ENCODE assay signal across 22 cellular contexts in the genomic region with DNA sequence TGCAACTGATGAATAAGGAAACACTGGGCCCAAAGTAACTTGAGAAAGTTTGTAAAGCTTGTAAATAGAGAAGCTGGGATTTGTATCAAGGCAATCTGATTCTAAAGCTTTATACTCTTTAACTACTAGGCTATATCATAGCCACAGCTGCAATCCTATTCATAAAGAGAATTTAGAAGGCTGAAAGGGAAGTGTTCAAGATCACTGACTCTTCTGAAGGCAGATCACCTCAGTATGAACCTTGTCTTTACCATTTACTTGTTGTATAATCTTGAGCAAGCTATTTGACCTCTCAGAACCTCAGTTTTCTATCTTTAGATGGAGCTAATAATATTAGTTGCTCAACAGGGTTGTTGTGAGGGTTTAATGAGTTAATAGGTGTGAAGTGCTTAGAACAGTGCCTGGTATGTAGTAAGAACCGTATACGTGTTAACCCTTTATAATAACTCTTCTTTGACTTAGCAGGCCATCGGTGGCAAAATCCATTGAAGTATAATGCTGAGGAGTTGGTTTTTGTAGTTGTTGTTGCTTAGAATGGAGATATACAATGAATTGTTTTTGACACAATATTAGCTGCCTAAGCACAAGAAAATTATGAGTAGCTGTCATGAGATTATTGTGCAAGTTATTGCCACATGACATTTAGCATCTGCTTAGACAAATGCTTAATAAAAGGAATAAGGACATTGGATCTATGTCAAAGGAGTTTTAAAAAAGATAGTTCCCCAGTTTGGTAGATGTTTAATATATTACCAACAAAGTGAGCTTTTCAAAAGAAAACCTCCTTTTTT.
DNase-seq lines count a peak whose midpoint lies in the region; ATAC-seq and TF ChIP-seq lines count a peak whose summit lies in the region.
"Had no signal": no experiment of that assay in that cellular context is flagged by ENCODE, and none has a peak within 500 bp of the region (broad histone marks: within the 10 kb centered on the region; RNA-seq: fewer than 3 reads in every experiment).

No MANE protein-coding gene starts in this region.

- no peak for TF ChIP-seq POLR2A in gastroesophageal sphincter (IDR thresholded peaks at IDR 0.05)

- no peaks in the 10 kb centered on the region for H3K36me3 ChIP-seq in Loucy (ENCODE audit: insufficient read depth, low read length)
- no peaks in the 10 kb centered on the region for H3K36me3 ChIP-seq in gastroesophageal sphincter
- no peaks in the 10 kb centered on the region for H3K36me3 ChIP-seq in skeletal muscle tissue (ENCODE audit: control insufficient read depth in 3 of 3, insufficient read depth in 3 of 3, low read length in 3 of 3)
- H3K36me3 ChIP-seq: BE2C had no signal

- no peak for DNase-seq in islet precursor cell
- DNase-seq in NCI-H1105 (lab: John Stamatoyannopoulos, UW), result no peak
- no peak for DNase-seq in GM19238 (ENCODE audit: insufficient read length, low spot score)
- DNase-seq: BE2C; Caco-2; CD4-positive, alpha-beta T cell; DMS 273 treated with DMSO at 0.1 percent for 48 hours; DMS79 treated with DMSO at 0.1 percent for 48 hours; KBM-7; NCI-H1105 treated with DMSO at 0.1 percent for 48 hours; NCI-H2029 treated with DMSO at 0.1 percent for 48 hours; NCI-H226; NCI-H510A treated with DMSO at 0.1 percent for 48 hours; NCI-H774; NK-92 treated with Interleukin-12 subunit alpha and Interleukin-12 subunit beta, amount 100 ng/mL, for 24 hours had no signal

- WGBS in gastroesophageal sphincter (ENCODE audit: low coverage in 1 of 2), 2 donors, result 47 to 65% methylated on average over 3 of the region's 3 CpGs

- H2AFZ ChIP-seq in Loucy (ENCODE audit: low read length), result peak overlapping the region; percentile 44; the same call in 1 of the 2 replicates

- H3K9me3 ChIP-seq in Loucy (ENCODE audit: insufficient read depth, low read depth, low read length) (no peaks in the 10 kb centered on the region), gastroesophageal sphincter (no peaks in the 10 kb centered on the region), skeletal muscle tissue (ENCODE audit: control insufficient read depth in 3 of 3, low read length in 3 of 3) (no peaks in the 10 kb centered on the region)
- H3K9me3 ChIP-seq: BE2C, Caco-2 had no signal

- H3F3A ChIP-seq in Loucy (ENCODE audit: low read depth), result peaks cover 3% of the 10 kb centered on the region; the same call in 1 of the 2 replicates

- no peaks in the 10 kb centered on the region for H3K79me2 ChIP-seq in Loucy (ENCODE audit: insufficient read depth, low read length)

- TF ChIP-seq CTCF in Loucy (conservative IDR thresholded peaks at IDR 0.05; ENCODE audit: low read length) (no peak), gastroesophageal sphincter (IDR thresholded peaks at IDR 0.05) (no peak)

- TF ChIP-seq EP300 in gastroesophageal sphincter (IDR thresholded peaks at IDR 0.05), result no peak

- H3K9ac ChIP-seq in Loucy (ENCODE audit: low read depth, low read length, poor library complexity, severe bottlenecking) (no peak overlapping the region), skeletal muscle tissue (ENCODE audit: low read depth in 1 of 3, low read length in 3 of 3) (no peak overlapping the region)

- no peak overlapping the region for H3K4me2 ChIP-seq in Loucy (ENCODE audit: low read depth, low read length, poor library complexity, severe bottlenecking)

- H3K4me1 ChIP-seq in Loucy (ENCODE audit: insufficient read depth, low read length, poor library complexity, severe bottlenecking), result peaks cover 31% of the 10 kb centered on the region
- H3K4me1 ChIP-seq in gastroesophageal sphincter, result no peaks in the 10 kb centered on the region
- no peaks in the 10 kb centered on the region for H3K4me1 ChIP-seq in skeletal muscle tissue (ENCODE audit: control insufficient read depth in 3 of 3, insufficient read depth in 3 of 3, low read length in 3 of 3)
- H3K4me1 ChIP-seq: BE2C had no signal

- H4K20me1 ChIP-seq in Loucy (ENCODE audit: insufficient read depth, low read length, poor library complexity, severe bottlenecking), result no peaks in the 10 kb centered on the region

- no peaks in the 10 kb centered on the region for H3K9me2 ChIP-seq in Loucy (replicated peaks; ENCODE audit: low read depth, low read length)

- ATAC-seq in gastroesophageal sphincter, result peak; percentile 31
- ATAC-seq in esophagus mucosa, result no peak
- ATAC-seq: GM12878, Panc1, SK-N-SH treated with all-trans-retinoic acid at 6 μM for 48 hours had no signal

- H3K27ac ChIP-seq in gastroesophageal sphincter (no peak overlapping the region), skeletal muscle tissue (ENCODE audit: low read depth, low read length) (peak overlapping the region; percentile 40)

- no peak overlapping the region for H3K4me3 ChIP-seq in Loucy (ENCODE audit: low read length, poor library complexity, severe bottlenecking)
- no peak overlapping the region for H3K4me3 ChIP-seq in gastroesophageal sphincter
- H3K4me3 ChIP-seq in skeletal muscle tissue (ENCODE audit: low read length in 3 of 3), result no peak overlapping the region
- H3K4me3 ChIP-seq: GM12878 had no signal

- H3K27me3 ChIP-seq in Loucy (ENCODE audit: insufficient read depth, low read length, poor library complexity, severe bottlenecking) (no peaks in the 10 kb centered on the region), gastroesophageal sphincter (no peaks in the 10 kb centered on the region), skeletal muscle tissue (ENCODE audit: control insufficient read depth in 3 of 3, insufficient read depth in 3 of 3, low read length in 3 of 3) (no peaks in the 10 kb centered on the region)
- H3K27me3 ChIP-seq: BE2C had no signal
